Comparison of ENCODE assay signal across 9 cellular contexts in the genomic region with DNA sequence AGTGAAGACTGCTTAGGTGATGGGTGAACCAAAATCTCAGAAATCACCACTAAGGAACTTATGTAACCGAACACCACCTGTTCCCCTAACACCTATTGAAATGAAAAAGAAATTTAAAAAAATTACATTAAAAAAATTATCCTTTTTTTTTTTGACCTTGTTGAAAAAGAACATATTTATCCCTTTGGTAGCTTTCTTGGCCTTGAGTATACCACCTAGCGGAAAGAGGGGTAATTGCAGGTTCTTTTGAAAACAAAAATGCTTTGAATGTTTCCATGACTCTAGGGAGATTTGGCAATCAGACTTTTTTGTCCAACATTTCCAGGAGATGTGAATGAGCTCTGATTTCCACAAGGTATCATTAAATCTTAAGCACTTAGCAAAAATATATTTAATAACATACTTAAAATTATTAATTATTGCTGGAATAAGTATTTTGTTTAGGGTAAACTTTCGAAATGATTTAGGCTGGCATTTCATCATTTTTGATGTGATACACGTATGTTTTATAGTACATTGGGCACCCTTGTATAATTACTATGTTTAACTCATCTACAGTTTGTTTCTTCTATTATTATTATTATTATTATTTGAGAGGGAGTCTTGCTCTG. TPM values are rescaled to one million over a fixed set of nuclear protein-coding genes. Genes with fewer than 3 reads are reported as not detected.
DNase-seq lines count a peak whose midpoint lies in the region; ATAC-seq, FAIRE-seq and TF ChIP-seq lines count a peak whose summit lies in the region.
"Had no signal": no experiment of that assay in that cellular context is flagged by ENCODE, and none has a peak within 500 bp of the region (broad histone marks: within the 10 kb centered on the region; RNA-seq: fewer than 3 reads in every experiment).

No MANE protein-coding gene starts in this region.

- ATAC-seq in DND-41 (ENCODE audit: insufficient read depth, low read depth) = no peak
- no peak for ATAC-seq in GM21737 (IDR thresholded peaks at IDR 0.05; ENCODE audit: unreplicated experiment)

- no peak overlapping the region for H3K27ac ChIP-seq in DND-41 (ENCODE audit: low read length)
- H3K27ac ChIP-seq in KMS-11 = no peak overlapping the region; the same call in 1 of the 2 replicates
- H3K27ac ChIP-seq in adrenal gland = no peak overlapping the region
- H3K27ac ChIP-seq: SJSA1 had no signal

- H3K9me3 ChIP-seq in DND-41 (ENCODE audit: insufficient read depth, low read length, severe bottlenecking) (no peaks in the 10 kb centered on the region), adrenal gland (replicated peaks in 1 of 3) (no peaks in the 10 kb centered on the region)
- H3K9me3 ChIP-seq: SJSA1 had no signal

- H3K36me3 ChIP-seq in DND-41 (ENCODE audit: insufficient read depth, low read length) = no peaks in the 10 kb centered on the region
- H3K36me3 ChIP-seq in KMS-11 (ENCODE audit: insufficient read depth) = no peaks in the 10 kb centered on the region
- H3K36me3 ChIP-seq in adrenal gland (replicated peaks in 1 of 2) = no peaks in the 10 kb centered on the region
- H3K36me3 ChIP-seq: SJSA1 had no signal

- H4K20me1 ChIP-seq in DND-41 (ENCODE audit: insufficient read depth, low read length) (no peaks in the 10 kb centered on the region), KMS-11 (ENCODE audit: insufficient read depth) (no peaks in the 10 kb centered on the region)

- 57 to 66% (median 61%) methylated on average over 4 of the region's 4 CpGs for WGBS in adrenal gland, 4 donors

- no peak for FAIRE-seq in GM12891 (lab: Jason Lieb, UNC)

- H3K9ac ChIP-seq in DND-41 (ENCODE audit: low read depth, low read length) (no peak overlapping the region), KMS-11 (no peak overlapping the region)

- no peak overlapping the region for H2AFZ ChIP-seq in DND-41 (ENCODE audit: low read depth, low read length)
- peak overlapping the region; percentile 59 for H2AFZ ChIP-seq in KMS-11 (ENCODE audit: low read depth)

- H3K4me2 ChIP-seq in DND-41 (ENCODE audit: insufficient read depth, low read length) (no peak overlapping the region), KMS-11 (peak overlapping the region; percentile 62)

- H3K4me3 ChIP-seq in DND-41 (ENCODE audit: low read depth in 1 of 2, low read length in 2 of 2) (no peak overlapping the region), KMS-11 (IDR thresholded peaks at IDR 0.05; ENCODE audit: insufficient read depth, low read depth, low read length) (no peak overlapping the region), adrenal gland (no peak overlapping the region)
- H3K4me3 ChIP-seq: SJSA1 had no signal

- TF ChIP-seq CTCF in DND-41 (IDR thresholded peaks at IDR 0.05; ENCODE audit: borderline replicate concordance, extremely low read depth, low read length, poor library complexity, severe bottlenecking) = peak; percentile 69
- peak; percentile 76; the same call in 1 of the 2 replicates for TF ChIP-seq CTCF in KMS-11 (conservative IDR thresholded peaks at IDR 0.05; ENCODE audit: low read depth, low read length)
- TF ChIP-seq CTCF in adrenal gland (IDR thresholded peaks at IDR 0.05) = peak; percentile 43 to 76 (median 62)

- intact Hi-C loops in adrenal gland (cut with DNase I) = no loop called here

- H3K27me3 ChIP-seq in DND-41 (ENCODE audit: insufficient read depth, low read length, poor library complexity) (no peaks in the 10 kb centered on the region), KMS-11 (ENCODE audit: insufficient read depth, low read depth) (no peaks in the 10 kb centered on the region), adrenal gland (no peaks in the 10 kb centered on the region)
- H3K27me3 ChIP-seq: SJSA1 had no signal

- DNase-seq in DND-41 (no peak), adrenal gland (no peak), kidney tubule cell (ENCODE audit: low spot score) (peak; percentile 38), NCI-H1436 treated with DMSO at 0.1 percent for 48 hours (lab: John Stamatoyannopoulos, UW) (no peak), GM12891 (ENCODE audit: insufficient read length, low spot score) (no peak)
- no peak for DNase-seq in activated naive CD4-positive, alpha-beta T cell treated with anti-CD3 and anti-CD28 coated beads, Interleukin-2, amount 50 U/mL, for 16 hours

- TF ChIP-seq POLR2A in adrenal gland (IDR thresholded peaks at IDR 0.05) (no peak), GM12891 (IDR thresholded peaks at IDR 0.05; ENCODE audit: low read depth, low read length) (no peak)

- H3K4me1 ChIP-seq in DND-41 (ENCODE audit: insufficient read depth, low read length) = no peaks in the 10 kb centered on the region
- peaks cover 29% of the 10 kb centered on the region for H3K4me1 ChIP-seq in KMS-11 (ENCODE audit: low read depth, poor library complexity, severe bottlenecking)
- no peaks in the 10 kb centered on the region for H3K4me1 ChIP-seq in adrenal gland (replicated peaks in 1 of 2)
- H3K4me1 ChIP-seq: SJSA1 had no signal

- no peaks in the 10 kb centered on the region for H3K79me2 ChIP-seq in DND-41 (ENCODE audit: insufficient read depth, low read length)
- H3K79me2 ChIP-seq in KMS-11 (ENCODE audit: insufficient read depth, low read depth) = no peaks in the 10 kb centered on the region

TF ChIP-seq in GM12891, 5 proteins besides CTCF, POLR2A, EP300 and RAD21:
- TF ChIP-seq PAX5 (IDR thresholded peaks at IDR 0.05; ENCODE audit: insufficient read depth, low read length, severe bottlenecking) (no peak), POLR2AphosphoS5 (IDR thresholded peaks at IDR 0.05; ENCODE audit: low read depth, low read length) (no peak), TAF1 (IDR thresholded peaks at IDR 0.05; ENCODE audit: low read depth, low read length) (no peak), POU2F2 (IDR thresholded peaks at IDR 0.05; ENCODE audit: low read depth, low read length) (no peak), SPI1 (IDR thresholded peaks at IDR 0.05; ENCODE audit: low read depth, low read length) (no peak)

RNA-seq across cellular contexts. Expression of gene ELMO1, which starts 47.0 kb away (rescaled TPM):
- 10 to 100 TPM; 12.4 to 46.8 (median 18.8) TPM for total RNA-seq in adrenal gland
- polyA plus RNA-seq in adrenal gland = 10 to 100 TPM in 2 of 3 donors, 1 to 10 TPM in 1; 9.8 to 13.6 (median 10.5) TPM
- 70.4 TPM for polyA plus RNA-seq in GM12891 (2012; ENCODE audit: low read depth, missing spikeins)
- total RNA-seq: SJSA1 had no signal
